10 cellular contexts compared by ENCODE assay signal in the genomic region with DNA sequence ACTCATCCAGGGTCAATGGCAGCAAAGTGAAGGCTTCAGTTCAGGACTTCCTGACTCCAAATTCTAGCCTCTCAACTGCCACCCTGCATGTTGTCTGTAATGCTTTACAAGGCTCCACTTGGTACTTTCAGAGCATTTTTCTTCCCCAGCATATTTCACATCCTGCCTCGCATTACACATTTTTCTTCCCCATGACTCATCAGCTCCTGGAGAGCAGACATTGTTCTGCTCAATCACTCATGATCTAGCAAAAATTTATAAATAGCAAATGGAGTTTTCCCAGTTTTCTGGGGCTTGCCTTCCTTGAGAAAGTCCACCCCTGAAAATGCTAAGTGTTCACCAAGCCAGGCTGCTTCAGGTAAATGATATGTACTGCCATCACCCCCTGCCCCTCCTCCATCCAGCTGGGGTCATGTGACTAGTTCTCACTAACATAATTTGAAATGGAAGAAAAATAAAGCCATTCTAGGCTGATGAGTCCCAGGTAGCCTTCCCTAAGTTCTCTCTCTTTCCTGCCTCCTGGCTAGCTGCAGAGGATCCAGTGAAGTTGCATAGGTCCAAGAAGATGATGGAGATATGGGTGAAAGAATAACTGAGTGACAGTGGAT.
A peak's percentile ranks its signal among the peaks of the same experiment; 100 is the strongest.
DNase-seq lines count a peak whose midpoint lies in the region; ATAC-seq, FAIRE-seq and TF ChIP-seq lines count a peak whose summit lies in the region.
"Had no signal": no experiment of that assay in that cellular context is flagged by ENCODE, and none has a peak within 500 bp of the region (broad histone marks: within the 10 kb centered on the region; RNA-seq: fewer than 3 reads in every experiment).

No MANE protein-coding gene starts in this region.

- no peaks in the 10 kb centered on the region for H3K79me2 ChIP-seq in GM12878 (ENCODE audit: control insufficient read depth, insufficient read depth, low read length)

- no TSS peak for BruUV-seq in GM12878 (replicated peaks; lab: Mats Ljungman, UMichigan)

- H4K20me1 ChIP-seq in GM12878 (ENCODE audit: control insufficient read depth, insufficient read depth): no peaks in the 10 kb centered on the region

- no peaks in the 10 kb centered on the region for H3K9me3 ChIP-seq in GM12878 (replicated peaks; ENCODE audit: control insufficient read depth, insufficient read depth, low read length)

- no peak for TF ChIP-seq RAD21 in GM12878 (IDR thresholded peaks at IDR 0.05; ENCODE audit: insufficient read depth, low read depth, low read length)

- H3K9ac ChIP-seq in GM12878 (ENCODE audit: control insufficient read depth, insufficient read depth, low read length): no peak overlapping the region

- TF ChIP-seq POLR2A in GM12878 (IDR thresholded peaks at IDR 0.05; ENCODE audit: low read depth, low read length): no peak

- RAD21 ChIA-PET in GM12878 (lab: Charles Lee; ENCODE audit: unreplicated experiment): no interaction called here

- SMC1A ChIA-PET in GM12878 (lab: Charles Lee; ENCODE audit: uncharacterized antibody, unreplicated experiment): interaction anchor here (0.9 to 1.6 kb wide), 2 partner anchors 9 to 14 kb away, joined by 5 to 8 read pairs; no protein-coding TSS in a partner anchor

- H2AFZ ChIP-seq in GM12878 (ENCODE audit: control insufficient read depth, low read depth, low read length): no peak overlapping the region

- CTCF ChIA-PET in GM12878 (lab: Yijun Ruan, JAX): interaction anchor here (0.7 to 1.0 kb wide), 2 partner anchors 11 to 12 kb away, joined by 3 to 4 read pairs; no protein-coding TSS in a partner anchor

- no peak overlapping the region for H3K4me3 ChIP-seq in GM12878

- no peaks in the 10 kb centered on the region for H3K36me3 ChIP-seq in GM12878 (ENCODE audit: control insufficient read depth in 2 of 2, insufficient read depth in 2 of 2, low read length in 1 of 2)

- H3K27ac ChIP-seq in GM12878 (ENCODE audit: control insufficient read depth, insufficient read depth): no peak overlapping the region

- TF ChIP-seq CTCF in GM12878 (IDR thresholded peaks at IDR 0.05 in 2 of 3, conservative IDR thresholded peaks at IDR 0.05 in 1 of 3; ENCODE audit: control insufficient read depth in 2 of 3, extremely low read depth in 1 of 3, insufficient read depth in 1 of 3, low read depth in 3 of 3, low read length in 3 of 3): no peak

- in situ Hi-C loops in GM12878 (cut with MboI): no loop called here

- H3K4me1 ChIP-seq in GM12878 (ENCODE audit: control insufficient read depth, insufficient read depth, low read length): no peaks in the 10 kb centered on the region

- TF ChIP-seq EP300 in GM12878 (IDR thresholded peaks at IDR 0.05; ENCODE audit: borderline replicate concordance in 1 of 2, control insufficient read depth in 1 of 2, low read depth in 2 of 2, low read length in 2 of 2): no peak

- DNase-seq in 8988T (peak; percentile 40), HTR-8/SVneo (ENCODE audit: insufficient read length, low spot score) (peak; percentile 98), GM12878 (ENCODE audit: low read depth, low spot score) (no peak), iris pigment epithelial cell (ENCODE audit: low read depth) (peak; percentile 92), HT-29 (ENCODE audit: low spot score) (no peak)
- DNase-seq: CD4-positive, CD25-positive, alpha-beta regulatory T cell; NCI-H1417 had no signal

- FAIRE-seq in HTR-8/SVneo (lab: Jason Lieb, UNC): peak; percentile 98
- FAIRE-seq in GM12878 (lab: Jason Lieb, UNC): no peak

- ATAC-seq in GM12878 (no peak), HG03354 (IDR thresholded peaks at IDR 0.05; ENCODE audit: poor library complexity, severe bottlenecking, unreplicated experiment) (no peak), HG02623 (IDR thresholded peaks at IDR 0.05; ENCODE audit: unreplicated experiment) (no peak), HG02973 (IDR thresholded peaks at IDR 0.05; ENCODE audit: unreplicated experiment) (no peak)

- H3K27me3 ChIP-seq in GM12878 (replicated peaks in 1 of 2; ENCODE audit: control insufficient read depth in 2 of 2, insufficient read depth in 2 of 2, low read length in 1 of 2): no peaks in the 10 kb centered on the region; a peak in 1 of 4 replicates

- intact Hi-C loops in GM12878 (cut with micrococcal nuclease; ENCODE audit: unreplicated experiment): no loop called here

- POLR2A ChIA-PET in GM12878 (lab: Charles Lee): no interaction called here

- WGBS in GM12878 (ENCODE audit: insufficient coverage, insufficient replicate concordance, low lambda C conversion rate, missing lambda C conversion rate): 0% methylated on average over 1 of the region's 1 CpG

- no peak overlapping the region for H3K4me2 ChIP-seq in GM12878 (ENCODE audit: control insufficient read depth, insufficient read depth)

TF ChIP-seq in GM12878, 131 proteins besides CTCF, POLR2A, EP300 and RAD21:
- TF ChIP-seq, protein P1, sequence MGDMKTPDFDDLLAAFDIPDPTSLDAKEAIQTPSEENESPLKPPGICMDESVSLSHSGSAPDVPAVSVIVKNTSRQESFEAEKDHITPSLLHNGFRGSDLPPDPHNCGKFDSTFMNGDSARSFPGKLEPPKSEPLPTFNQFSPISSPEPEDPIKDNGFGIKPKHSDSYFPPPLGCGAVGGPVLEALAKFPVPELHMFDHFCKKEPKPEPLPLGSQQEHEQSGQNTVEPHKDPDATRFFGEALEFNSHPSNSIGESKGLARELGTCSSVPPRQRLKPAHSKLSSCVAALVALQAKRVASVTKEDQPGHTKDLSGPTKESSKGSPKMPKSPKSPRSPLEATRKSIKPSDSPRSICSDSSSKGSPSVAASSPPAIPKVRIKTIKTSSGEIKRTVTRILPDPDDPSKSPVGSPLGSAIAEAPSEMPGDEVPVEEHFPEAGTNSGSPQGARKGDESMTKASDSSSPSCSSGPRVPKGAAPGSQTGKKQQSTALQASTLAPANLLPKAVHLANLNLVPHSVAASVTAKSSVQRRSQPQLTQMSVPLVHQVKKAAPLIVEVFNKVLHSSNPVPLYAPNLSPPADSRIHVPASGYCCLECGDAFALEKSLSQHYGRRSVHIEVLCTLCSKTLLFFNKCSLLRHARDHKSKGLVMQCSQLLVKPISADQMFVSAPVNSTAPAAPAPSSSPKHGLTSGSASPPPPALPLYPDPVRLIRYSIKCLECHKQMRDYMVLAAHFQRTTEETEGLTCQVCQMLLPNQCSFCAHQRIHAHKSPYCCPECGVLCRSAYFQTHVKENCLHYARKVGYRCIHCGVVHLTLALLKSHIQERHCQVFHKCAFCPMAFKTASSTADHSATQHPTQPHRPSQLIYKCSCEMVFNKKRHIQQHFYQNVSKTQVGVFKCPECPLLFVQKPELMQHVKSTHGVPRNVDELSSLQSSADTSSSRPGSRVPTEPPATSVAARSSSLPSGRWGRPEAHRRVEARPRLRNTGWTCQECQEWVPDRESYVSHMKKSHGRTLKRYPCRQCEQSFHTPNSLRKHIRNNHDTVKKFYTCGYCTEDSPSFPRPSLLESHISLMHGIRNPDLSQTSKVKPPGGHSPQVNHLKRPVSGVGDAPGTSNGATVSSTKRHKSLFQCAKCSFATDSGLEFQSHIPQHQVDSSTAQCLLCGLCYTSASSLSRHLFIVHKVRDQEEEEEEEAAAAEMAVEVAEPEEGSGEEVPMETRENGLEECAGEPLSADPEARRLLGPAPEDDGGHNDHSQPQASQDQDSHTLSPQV (IDR thresholded peaks at IDR 0.05): no peak
- TF ChIP-seq, protein P2, sequence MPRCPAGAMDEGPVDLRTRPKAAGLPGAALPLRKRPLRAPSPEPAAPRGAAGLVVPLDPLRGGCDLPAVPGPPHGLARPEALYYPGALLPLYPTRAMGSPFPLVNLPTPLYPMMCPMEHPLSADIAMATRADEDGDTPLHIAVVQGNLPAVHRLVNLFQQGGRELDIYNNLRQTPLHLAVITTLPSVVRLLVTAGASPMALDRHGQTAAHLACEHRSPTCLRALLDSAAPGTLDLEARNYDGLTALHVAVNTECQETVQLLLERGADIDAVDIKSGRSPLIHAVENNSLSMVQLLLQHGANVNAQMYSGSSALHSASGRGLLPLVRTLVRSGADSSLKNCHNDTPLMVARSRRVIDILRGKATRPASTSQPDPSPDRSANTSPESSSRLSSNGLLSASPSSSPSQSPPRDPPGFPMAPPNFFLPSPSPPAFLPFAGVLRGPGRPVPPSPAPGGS (IDR thresholded peaks at IDR 0.05; ENCODE audit: borderline replicate concordance, insufficient read depth, low read depth, low read length, poor library complexity, severe bottlenecking): peak; percentile 55

Comparison
In these comparisons a context has a peak if more than half of its experiments do, and no peak if none do; other contexts are left out.
1. DNase-seq: peak in 8988T (single experiment), HTR-8/SVneo (single experiment) and iris pigment epithelial cell (single experiment); none in GM12878 (single experiment) and HT-29 (single experiment).